Comparison of ENCODE assay signal across 22 cellular contexts in genomic region chr2:15010346-15010745, GRCh38.
DNase-seq lines count a peak whose midpoint lies in the region; ATAC-seq and TF ChIP-seq lines count a peak whose summit lies in the region.
"Had no signal": no experiment of that assay in that cellular context is flagged by ENCODE, and none has a peak within 500 bp of the region (broad histone marks: within the 10 kb centered on the region; RNA-seq: fewer than 3 reads in every experiment).

No MANE protein-coding gene starts in this region.

- peak; percentile 73 for ATAC-seq in GM19351 (IDR thresholded peaks at IDR 0.05; ENCODE audit: unreplicated experiment)
- peak; percentile 73 for ATAC-seq in HG02870 (IDR thresholded peaks at IDR 0.05; ENCODE audit: unreplicated experiment)
- ATAC-seq in HG03521 (IDR thresholded peaks at IDR 0.05; ENCODE audit: unreplicated experiment): peak; percentile 46
- no peak for ATAC-seq in HG03457 (IDR thresholded peaks at IDR 0.05; ENCODE audit: unreplicated experiment)
- ATAC-seq in GM21381 (IDR thresholded peaks at IDR 0.05; ENCODE audit: unreplicated experiment): no peak
- ATAC-seq in HG02970 (IDR thresholded peaks at IDR 0.05; ENCODE audit: low FRiP score, unreplicated experiment): no peak
- ATAC-seq: A549, Panc1, T-cell had no signal

- DNase-seq in GM12865 (ENCODE audit: low read depth): peak; percentile 28
- DNase-seq in stimulated activated naive CD4-positive, alpha-beta T cell treated with Interleukin-2 at 50 U/mL for 16 hours (lab: John Stamatoyannopoulos, UW): no peak
- DNase-seq: activated CD4-positive, CD25-positive, alpha-beta regulatory T cell treated with anti-CD3 and anti-CD28 coated beads, Interleukin-2, amount 50 U/mL, for 72 hours; activated naive CD4-positive, alpha-beta T cell treated with anti-CD3 and anti-CD28 coated beads, Interleukin-2, amount 50 U/mL, for 16 hours; activated T-cell treated with anti-CD3 and anti-CD28 coated beads, Interleukin-2, amount 50 U/mL, for 48 hours; DND-41; KG1; mesendoderm; NCI-H1436 treated with DMSO at 0.1 percent for 48 hours; NCI-H510A; NK-92 treated with Interleukin-12 subunit alpha and Interleukin-12 subunit beta, amount 100 ng/mL, for 24 hours; stimulated activated CD4-positive, alpha-beta T cell treated with anti-CD3 and anti-CD28 coated beads, Interleukin-4, amount 100 ng/mL, for 4 hours; T-cell; trophoblast cell had no signal

- no peak overlapping the region for H3K4me3 ChIP-seq in GM12865 (ENCODE audit: low read depth, low read length)
- H3K4me3 ChIP-seq: A549 had no signal

- no peak for TF ChIP-seq CTCF in GM12865 (IDR thresholded peaks at IDR 0.05; ENCODE audit: insufficient read depth, low read depth, low read length, missing control alignments)

Comparison
In these comparisons a context has a peak if more than half of its experiments do, and no peak if none do; other contexts are left out.
1. ATAC-seq: peak in GM19351 (single experiment), HG02870 (single experiment) and HG03521 (single experiment); none in HG03457 (single experiment), GM21381 (single experiment) and HG02970 (single experiment).